Comparison of ENCODE assay signal across 29 cellular contexts in the genomic region with DNA sequence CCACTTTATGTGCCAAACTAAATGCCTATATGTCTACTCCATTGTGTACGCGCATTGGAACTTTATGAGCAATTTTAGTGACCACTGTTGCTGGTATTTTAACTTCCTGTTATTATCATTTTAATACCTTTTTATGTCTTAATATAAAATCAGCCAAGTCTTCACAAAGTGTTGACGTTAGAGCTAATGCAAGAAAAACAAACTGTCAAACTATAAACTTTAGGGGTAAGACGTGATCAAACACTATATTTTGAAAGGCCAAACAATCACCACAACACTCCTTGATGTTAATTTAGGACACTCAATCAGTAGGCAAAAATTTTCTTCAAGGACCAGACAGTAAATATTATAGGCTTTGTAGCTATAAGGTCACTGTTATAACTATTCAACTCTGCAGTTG.
DNase-seq lines count a peak whose midpoint lies in the region; TF ChIP-seq lines count a peak whose summit lies in the region.
"Had no signal": no experiment of that assay in that cellular context is flagged by ENCODE, and none has a peak within 500 bp of the region (broad histone marks: within the 10 kb centered on the region; RNA-seq: fewer than 3 reads in every experiment).

No MANE protein-coding gene starts in this region.

- no peaks in the 10 kb centered on the region for H3K27me3 ChIP-seq in A673 (replicated peaks; ENCODE audit: insufficient read depth, low read depth, low read length, poor library complexity)
- H3K27me3 ChIP-seq: BE2C; BLaER1; BLaER1 treated with 17β-estradiol and CSF1 and Interleukin-3, amounts not matched to agents 10 nM and 100 nM had no signal

- H3K27ac ChIP-seq in HEK293 (ENCODE audit: extremely low read depth, low read depth, low read length) = no peak overlapping the region
- peak overlapping the region; percentile 84 for H3K27ac ChIP-seq in VCaP
- H3K27ac ChIP-seq in A673 (ENCODE audit: low read depth, low read length, poor library complexity, severe bottlenecking) = no peak overlapping the region
- H3K27ac ChIP-seq: 22Rv1; A549; BLaER1; BLaER1 treated with 17β-estradiol and CSF1 and Interleukin-3, amounts not matched to agents 10 nM and 100 nM; C4-2B had no signal

- H3K9me3 ChIP-seq in HEK293 (ENCODE audit: control insufficient read depth, insufficient read depth, low read depth, low read length) (no peaks in the 10 kb centered on the region), A673 (ENCODE audit: low read depth, low read length, poor library complexity, severe bottlenecking) (no peaks in the 10 kb centered on the region)
- H3K9me3 ChIP-seq: A549; BE2C; BLaER1; BLaER1 treated with 17β-estradiol and CSF1 and Interleukin-3, amounts not matched to agents 10 nM and 100 nM; Caco-2 had no signal

- no peak for TF ChIP-seq CTCF in HEK293 (tag by site-specific recombination; IDR thresholded peaks at IDR 0.05)
- TF ChIP-seq CTCF in VCaP (conservative IDR thresholded peaks at IDR 0.05) = no peak
- no peak for TF ChIP-seq CTCF in A673 (conservative IDR thresholded peaks at IDR 0.05; ENCODE audit: low read depth, low read length)

- BruUV-seq in A673 (replicated peaks; lab: Mats Ljungman, UMichigan) = no TSS peak

- H3K4me1 ChIP-seq in HEK293 (ENCODE audit: control insufficient read depth, insufficient read depth, low read length) (peaks cover 24% of the 10 kb centered on the region), A673 (ENCODE audit: insufficient read depth, low read length, poor library complexity, severe bottlenecking) (no peaks in the 10 kb centered on the region)
- H3K4me1 ChIP-seq: A549; BE2C; BLaER1; BLaER1 treated with 17β-estradiol and CSF1 and Interleukin-3, amounts not matched to agents 10 nM and 100 nM; Caco-2 had no signal

- no peaks in the 10 kb centered on the region for H3K36me3 ChIP-seq in HEK293 (ENCODE audit: control insufficient read depth in 2 of 2, insufficient read depth in 1 of 2, low read length in 2 of 2)
- no peaks in the 10 kb centered on the region for H3K36me3 ChIP-seq in A673 (ENCODE audit: insufficient read depth, low read length, poor library complexity, severe bottlenecking)
- H3K36me3 ChIP-seq: BE2C had no signal

- intact Hi-C loops in A673 (cut with micrococcal nuclease; ENCODE audit: unreplicated experiment) (no loop called here), posterior vena cava (cut with DNase I) (no loop called here)

- CTCF ChIA-PET in HEK293 (lab: Yijun Ruan, JAX) = interaction anchor here (0.7 to 1.2 kb wide), 2 partner anchors 12 to 231 kb away, joined by 3 read pairs; no protein-coding TSS in a partner anchor
- CTCF ChIA-PET in A673 (lab: Charles Lee) = no interaction called here

- H3K4me3 ChIP-seq in HEK293 (ENCODE audit: low read depth, low read length) (no peak overlapping the region), A673 (ENCODE audit: low read depth, low read length, poor library complexity, severe bottlenecking) (no peak overlapping the region)
- H3K4me3 ChIP-seq: A549; BLaER1; BLaER1 treated with 17β-estradiol and CSF1 and Interleukin-3, amounts not matched to agents 10 nM and 100 nM had no signal

- DNase-seq in A673 (ENCODE audit: low spot score) = no peak
- DNase-seq in posterior vena cava (ENCODE audit: low spot score) = no peak
- DNase-seq: 8988T; ACHN; AML-193; BE2C; C1 segment of cervical spinal cord; Caco-2; Calu3; CD4-positive, alpha-beta memory T cell; CD4-positive, alpha-beta T cell; CD4-positive, CD25-positive, alpha-beta regulatory T cell; CD8-positive, alpha-beta memory T cell; CD8-positive, alpha-beta T cell; COR-L47; DMS 273 treated with DMSO at 0.1 percent for 48 hours; DMS153; DMS53; DMS79; DMS79 treated with DMSO at 0.1 percent for 48 hours; DND-41; EL had no signal

- POLR2A ChIA-PET in HEK293 (lab: Yijun Ruan, JAX) = no interaction called here
- POLR2A ChIA-PET in A673 (lab: Charles Lee; ENCODE audit: low non-redundant PET) = no interaction called here

TF ChIP-seq in HEK293, 187 proteins besides CTCF, POLR2A, EP300 and RAD21:
- TF ChIP-seq TCF7L2 (IDR thresholded peaks at IDR 0.05; ENCODE audit: borderline replicate concordance, low read depth, low read length) = no peak
- TF ChIP-seq ZBTB20 (tag by site-specific recombination; IDR thresholded peaks at IDR 0.05) = no peak
- TF ChIP-seq FEZF1 (tag by site-specific recombination; IDR thresholded peaks at IDR 0.05) = peak; percentile 59
- no peak for TF ChIP-seq ZNF202 (tag by site-specific recombination; IDR thresholded peaks at IDR 0.05; ENCODE audit: borderline replicate concordance)
- no peak for TF ChIP-seq ZBTB17 (tag by site-specific recombination; IDR thresholded peaks at IDR 0.05)
- TF ChIP-seq MEIS1 (CRISPR knock-in tag; IDR thresholded peaks at IDR 0.05; ENCODE audit: borderline replicate concordance) = no peak
- TF ChIP-seq ZNF514 (tag by site-specific recombination; IDR thresholded peaks at IDR 0.05) = no peak
- TF ChIP-seq ZNF140 (tag by site-specific recombination; IDR thresholded peaks at IDR 0.05) = no peak
- no peak for TF ChIP-seq MZF1 (tag by site-specific recombination; IDR thresholded peaks at IDR 0.05; ENCODE audit: borderline replicate concordance)
- TF ChIP-seq, protein P1, sequence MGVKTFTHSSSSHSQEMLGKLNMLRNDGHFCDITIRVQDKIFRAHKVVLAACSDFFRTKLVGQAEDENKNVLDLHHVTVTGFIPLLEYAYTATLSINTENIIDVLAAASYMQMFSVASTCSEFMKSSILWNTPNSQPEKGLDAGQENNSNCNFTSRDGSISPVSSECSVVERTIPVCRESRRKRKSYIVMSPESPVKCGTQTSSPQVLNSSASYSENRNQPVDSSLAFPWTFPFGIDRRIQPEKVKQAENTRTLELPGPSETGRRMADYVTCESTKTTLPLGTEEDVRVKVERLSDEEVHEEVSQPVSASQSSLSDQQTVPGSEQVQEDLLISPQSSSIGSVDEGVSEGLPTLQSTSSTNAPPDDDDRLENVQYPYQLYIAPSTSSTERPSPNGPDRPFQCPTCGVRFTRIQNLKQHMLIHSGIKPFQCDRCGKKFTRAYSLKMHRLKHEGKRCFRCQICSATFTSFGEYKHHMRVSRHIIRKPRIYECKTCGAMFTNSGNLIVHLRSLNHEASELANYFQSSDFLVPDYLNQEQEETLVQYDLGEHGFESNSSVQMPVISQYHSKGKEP (tag by site-specific recombination; IDR thresholded peaks at IDR 0.05) = no peak
- no peak for TF ChIP-seq ZNF248 (tag by site-specific recombination; IDR thresholded peaks at IDR 0.05)
- TF ChIP-seq BCL6B (tag by site-specific recombination; IDR thresholded peaks at IDR 0.05) = no peak
- no peak for TF ChIP-seq ZNF610 (tag by site-specific recombination; IDR thresholded peaks at IDR 0.05; ENCODE audit: borderline replicate concordance)
- peak; percentile 67 for TF ChIP-seq ZNF843 (tag by site-specific recombination; IDR thresholded peaks at IDR 0.05)
- TF ChIP-seq ZFHX2 (tag by site-specific recombination; conservative IDR thresholded peaks at IDR 0.05) = no peak
- TF ChIP-seq OVOL3 (tag by site-specific recombination; IDR thresholded peaks at IDR 0.05) = 0 out of 2 replicates have a peak, but pooled peaks have one; percentile 12
- TF ChIP-seq SETDB1 (IDR thresholded peaks at IDR 0.05; ENCODE audit: insufficient read length, low read length) = no peak
- TF ChIP-seq ZNF48 (tag by site-specific recombination; IDR thresholded peaks at IDR 0.05) = no peak
- TF ChIP-seq, protein P2, sequence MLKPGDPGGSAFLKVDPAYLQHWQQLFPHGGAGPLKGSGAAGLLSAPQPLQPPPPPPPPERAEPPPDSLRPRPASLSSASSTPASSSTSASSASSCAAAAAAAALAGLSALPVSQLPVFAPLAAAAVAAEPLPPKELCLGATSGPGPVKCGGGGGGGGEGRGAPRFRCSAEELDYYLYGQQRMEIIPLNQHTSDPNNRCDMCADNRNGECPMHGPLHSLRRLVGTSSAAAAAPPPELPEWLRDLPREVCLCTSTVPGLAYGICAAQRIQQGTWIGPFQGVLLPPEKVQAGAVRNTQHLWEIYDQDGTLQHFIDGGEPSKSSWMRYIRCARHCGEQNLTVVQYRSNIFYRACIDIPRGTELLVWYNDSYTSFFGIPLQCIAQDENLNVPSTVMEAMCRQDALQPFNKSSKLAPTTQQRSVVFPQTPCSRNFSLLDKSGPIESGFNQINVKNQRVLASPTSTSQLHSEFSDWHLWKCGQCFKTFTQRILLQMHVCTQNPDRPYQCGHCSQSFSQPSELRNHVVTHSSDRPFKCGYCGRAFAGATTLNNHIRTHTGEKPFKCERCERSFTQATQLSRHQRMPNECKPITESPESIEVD (tag by site-specific recombination; IDR thresholded peaks at IDR 0.05) = 0 out of 2 replicates have a peak, but pooled peaks have one; percentile 12
- no peak for TF ChIP-seq HOXC10 (CRISPR knock-in tag; IDR thresholded peaks at IDR 0.05)
- TF ChIP-seq ZNF777 (tag by site-specific recombination; IDR thresholded peaks at IDR 0.05; ENCODE audit: borderline replicate concordance) = no peak
